10 cellular contexts compared by ENCODE assay signal in genomic region chr3:13019243-13019701, GRCh38. TPM values are rescaled to one million over a fixed set of nuclear protein-coding genes. Genes with fewer than 3 reads are reported as not detected.
A peak's percentile ranks its signal among the peaks of the same experiment; 100 is the strongest.
DNase-seq lines count a peak whose midpoint lies in the region; ATAC-seq and TF ChIP-seq lines count a peak whose summit lies in the region.
"Had no signal": no experiment of that assay in that cellular context is flagged by ENCODE, and none has a peak within 500 bp of the region (broad histone marks: within the 10 kb centered on the region; RNA-seq: fewer than 3 reads in every experiment).

No MANE protein-coding gene starts in this region.

- H3K27me3 ChIP-seq in right cardiac atrium (ENCODE audit: control insufficient read depth, insufficient read depth) (no peaks in the 10 kb centered on the region), skeletal muscle satellite cell (ENCODE audit: control insufficient read depth, insufficient read depth, low read length) (peaks cover 19% of the 10 kb centered on the region)

- TF ChIP-seq CTCF in GM12865 (IDR thresholded peaks at IDR 0.05; ENCODE audit: insufficient read depth, low read depth, low read length, missing control alignments) = no peak
- no peak for TF ChIP-seq CTCF in activated B cell treated with CpG ODN at 0.5 μM for 24 hours (IDR thresholded peaks at IDR 0.05)

- H3K4me1 Mint-ChIP-seq in activated B cell treated with CpG ODN at 0.5 μM for 24 hours = peaks cover 83% of the 10 kb centered on the region

- H3K9me3 ChIP-seq in right cardiac atrium (ENCODE audit: control insufficient read depth, low read length) = no peaks in the 10 kb centered on the region
- no peaks in the 10 kb centered on the region for H3K9me3 ChIP-seq in skeletal muscle satellite cell (replicated peaks; ENCODE audit: low read length)

- ATAC-seq in activated B cell treated with CpG ODN at 0.5 μM for 24 hours (ENCODE audit: low read depth) (no peak), right cardiac atrium (peak; percentile 22 to 47)

- H3K36me3 Mint-ChIP-seq in activated B cell treated with CpG ODN at 0.5 μM for 24 hours (ENCODE audit: low read depth) = peaks cover 45% of the 10 kb centered on the region

- WGBS in right cardiac atrium = 28% methylated on average over 18 of the region's 18 CpGs

- H3K4me1 ChIP-seq in right cardiac atrium (ENCODE audit: control insufficient read depth, insufficient read depth, low read length) = peaks cover 15% of the 10 kb centered on the region
- peaks cover 54% of the 10 kb centered on the region for H3K4me1 ChIP-seq in skeletal muscle satellite cell (ENCODE audit: control insufficient read depth, insufficient read depth, low read length)

- no peaks in the 10 kb centered on the region for H3K27me3 Mint-ChIP-seq in activated B cell treated with CpG ODN at 0.5 μM for 24 hours
- H3K27me3 Mint-ChIP-seq: activated naive CD8-positive, alpha-beta T cell treated with anti-CD3 and anti-CD28 coated beads, Interleukin-2, amount 10 ng/mL, durations not matched to agents 7 days and 5 days had no signal

- H3K9ac ChIP-seq in skeletal muscle satellite cell (ENCODE audit: low read depth, low read length) = no peak overlapping the region

- no peaks in the 10 kb centered on the region for H3K9me3 Mint-ChIP-seq in activated B cell treated with CpG ODN at 0.5 μM for 24 hours
- H3K9me3 Mint-ChIP-seq: activated naive CD8-positive, alpha-beta T cell treated with anti-CD3 and anti-CD28 coated beads, Interleukin-2, amount 10 ng/mL, durations not matched to agents 7 days and 5 days had no signal

- H3K4me3 ChIP-seq in GM12865 (ENCODE audit: low read depth, low read length) (peak overlapping the region; percentile 73), right cardiac atrium (ENCODE audit: low read length) (no peak overlapping the region), skeletal muscle satellite cell (ENCODE audit: low read length) (peak overlapping the region; percentile 64)

- CTCF ChIA-PET in activated B cell treated with CpG ODN at 0.5 μM for 24 hours (lab: Charles Lee) = interaction anchor here (1.0 to 2.4 kb wide), 3 partner anchors 24 to 72 kb away, joined by 3 to 10 read pairs (median 5); no protein-coding TSS in a partner anchor

- peak overlapping the region; percentile 100 for H3K4me3 Mint-ChIP-seq in activated B cell treated with CpG ODN at 0.5 μM for 24 hours
- H3K4me3 Mint-ChIP-seq: activated naive CD8-positive, alpha-beta T cell treated with anti-CD3 and anti-CD28 coated beads, Interleukin-2, amount 10 ng/mL, durations not matched to agents 7 days and 5 days had no signal

- H3K36me3 ChIP-seq in skeletal muscle satellite cell (ENCODE audit: insufficient read depth, low read length) = no peaks in the 10 kb centered on the region

- intact Hi-C loops in activated B cell treated with CpG ODN at 0.5 μM for 24 hours (cut with micrococcal nuclease) (no loop called here), right cardiac atrium (cut with DNase I) (no loop called here)

- H3K4me2 ChIP-seq in skeletal muscle satellite cell (ENCODE audit: low read length) = peak overlapping the region; percentile 77

- peak overlapping the region; percentile 1 for H3K27ac ChIP-seq in right cardiac atrium (ENCODE audit: low read length)

- POLR2A ChIA-PET in activated B cell treated with CpG ODN at 0.5 μM for 24 hours (lab: Charles Lee) = interaction anchor here (0.6 to 10.3 kb wide), 8 partner anchors 13 to 1411 kb away, joined by 3 to 465 read pairs (median 38); no protein-coding TSS in a partner anchor

- DNase-seq in GM12865 (ENCODE audit: low read depth) = no peak
- DNase-seq in activated B cell treated with CpG ODN at 0.5 μM for 24 hours = no peak
- peak; percentile 79 to 90 (median 85) for DNase-seq in right cardiac atrium
- DNase-seq in NOMO-1 (lab: John Stamatoyannopoulos, UW; ENCODE audit: unreplicated experiment in 2 of 2) = no peak
- DNase-seq in stimulated activated CD4-positive, alpha-beta T cell treated with anti-CD3 and anti-CD28 coated beads, Interleukin-2, amount 100 ng/mL, for 48 hours = no peak
- DNase-seq in DMS53 (lab: John Stamatoyannopoulos, UW) = no peak
- DNase-seq in NCI-H2081 treated with DMSO at 0.1 percent for 48 hours (lab: John Stamatoyannopoulos, UW) = no peak
- DNase-seq: activated naive CD8-positive, alpha-beta T cell treated with anti-CD3 and anti-CD28 coated beads, Interleukin-2, amount 10 ng/mL, durations not matched to agents 7 days and 5 days; NCI-H526 treated with DMSO at 0.1 percent for 48 hours had no signal

- peak overlapping the region; percentile 94 for H3K27ac Mint-ChIP-seq in activated B cell treated with CpG ODN at 0.5 μM for 24 hours
- H3K27ac Mint-ChIP-seq: activated naive CD8-positive, alpha-beta T cell treated with anti-CD3 and anti-CD28 coated beads, Interleukin-2, amount 10 ng/mL, durations not matched to agents 7 days and 5 days had no signal

RNA-seq across cellular contexts. Expression of gene IQSEC1, which starts 54.0 kb away (rescaled TPM):
- 260 and 296 TPM in 2 replicates for total RNA-seq in activated B cell treated with CpG ODN at 0.5 μM for 24 hours
- total RNA-seq in right cardiac atrium = 10 to 100 TPM; 51.4 to 72.6 (median 66.4) TPM
- polyA plus RNA-seq in right cardiac atrium = 31.1 TPM
- total RNA-seq in skeletal muscle satellite cell (2012; rRNA removed) = 12.7 and 19.4 TPM in 2 replicates

Comparison
In these comparisons a context has a peak if more than half of its experiments do, and no peak if none do; other contexts are left out.
1. DNase-seq: peak in right cardiac atrium (3 of 3); none in GM12865 (single experiment), activated B cell treated with CpG ODN at 0.5 μM for 24 hours (single experiment), NOMO-1 (0 of 2), stimulated activated CD4-positive, alpha-beta T cell treated with anti-CD3 and anti-CD28 coated beads, Interleukin-2, amount 100 ng/mL, for 48 hours (0 of 2), DMS53 (single experiment) and NCI-H2081 treated with DMSO at 0.1 percent for 48 hours (single experiment).